Comparison of ENCODE assay signal across 2 cellular contexts in genomic region chr6:149446791-149447376, GRCh38.
TF ChIP-seq lines count a peak whose summit lies in the region.

No MANE protein-coding gene starts in this region.

TF ChIP-seq in GM23338, 12 proteins besides CTCF, POLR2A, EP300 and RAD21:
- TF ChIP-seq ZNF114 (CRISPR knock-in tag; IDR thresholded peaks at IDR 0.05) (no peak), NANOG (IDR thresholded peaks at IDR 0.05; ENCODE audit: borderline replicate concordance) (no peak), POLR2AphosphoS5 (IDR thresholded peaks at IDR 0.05; ENCODE audit: low read depth) (no peak), ZNF331 (CRISPR knock-in tag; IDR thresholded peaks at IDR 0.05; ENCODE audit: low read depth) (no peak), EZH2 (IDR thresholded peaks at IDR 0.05; ENCODE audit: low read depth, unreplicated experiment) (no peak), CREB1 (CRISPR knock-in tag; IDR thresholded peaks at IDR 0.05; ENCODE audit: low read depth) (no peak), STAT1 (IDR thresholded peaks at IDR 0.05; ENCODE audit: unreplicated experiment) (no peak), ZNF462 (CRISPR knock-in tag; IDR thresholded peaks at IDR 0.05) (no peak)

TF ChIP-seq in K562, 482 proteins besides CTCF, POLR2A, EP300 and RAD21:
- TF ChIP-seq NCOR1 (IDR thresholded peaks at IDR 0.05) (no peak), NFIC (IDR thresholded peaks at IDR 0.05) (peak; percentile 32)
TF ChIP-seq in K562: peak in this region for 1.
